1 cellular context compared by ENCODE assay signal in genomic region chr4:113686950-113687718, GRCh38.
TF ChIP-seq lines count a peak whose summit lies in the region.

No MANE protein-coding gene starts in this region.

TF ChIP-seq in WTC11, 78 proteins besides CTCF, POLR2A, EP300 and RAD21 (continued from another document):
- TF ChIP-seq ZNF532 (CRISPR knock-in tag; IDR thresholded peaks at IDR 0.05; ENCODE audit: borderline replicate concordance) (no peak), ETV6 (CRISPR knock-in tag; IDR thresholded peaks at IDR 0.05) (no peak), TEAD4 (CRISPR knock-in tag; IDR thresholded peaks at IDR 0.05) (no peak), ATF2 (CRISPR knock-in tag; IDR thresholded peaks at IDR 0.05; ENCODE audit: borderline replicate concordance, low read depth) (no peak), OVOL2 (CRISPR knock-in tag; IDR thresholded peaks at IDR 0.05; ENCODE audit: borderline replicate concordance) (no peak), GTF2I (CRISPR knock-in tag; conservative IDR thresholded peaks at IDR 0.05) (no peak), ZNF423 (CRISPR knock-in tag; IDR thresholded peaks at IDR 0.05) (no peak), ZNF425 (CRISPR knock-in tag; conservative IDR thresholded peaks at IDR 0.05) (no peak), FOXP1 (CRISPR knock-in tag; IDR thresholded peaks at IDR 0.05; ENCODE audit: borderline replicate concordance) (no peak)
